Comparison of ENCODE assay signal across 19 cellular contexts in genomic region chr11:24588075-24588474, GRCh38.
DNase-seq lines count a peak whose midpoint lies in the region; ATAC-seq, FAIRE-seq and TF ChIP-seq lines count a peak whose summit lies in the region.
"Had no signal": no experiment of that assay in that cellular context is flagged by ENCODE, and none has a peak within 500 bp of the region (broad histone marks: within the 10 kb centered on the region; RNA-seq: fewer than 3 reads in every experiment).

No MANE protein-coding gene starts in this region.

- H3K4me1 ChIP-seq in mammary epithelial cell (ENCODE audit: insufficient read depth, low read length) (no peaks in the 10 kb centered on the region), keratinocyte (ENCODE audit: control insufficient read depth, extremely low read depth, insufficient read depth, low read length) (peaks cover 6% of the 10 kb centered on the region), hepatocyte (ENCODE audit: insufficient read depth) (peaks cover 3% of the 10 kb centered on the region)
- H3K4me1 ChIP-seq: adrenal gland, lower lobe of right lung, prostate gland had no signal

- H3K4me1 Mint-ChIP-seq in activated T-cell treated with anti-CD3 and anti-CD28 coated beads, Interleukin-2, amount 50 U/mL, for 72 hours (ENCODE audit: low read depth), result no peaks in the 10 kb centered on the region
- H3K4me1 Mint-ChIP-seq: activated T-helper 17 cell treated with anti-CD3 and anti-CD28 coated beads, Interleukin-2, amount 50 U/mL, for 72 hours; stimulated activated naive CD8-positive, alpha-beta T cell treated with anti-CD3 and anti-CD28 coated beads, Interleukin-15, amount 100 ng/mL, for 72 hours had no signal

- H3K9me3 ChIP-seq in mammary epithelial cell (replicated peaks; ENCODE audit: insufficient read depth, low read length) (no peaks in the 10 kb centered on the region), keratinocyte (ENCODE audit: control insufficient read depth, low read depth, low read length) (no peaks in the 10 kb centered on the region), hepatocyte (ENCODE audit: low read depth) (no peaks in the 10 kb centered on the region)
- H3K9me3 ChIP-seq: adrenal gland, lower lobe of right lung, prostate gland had no signal

- no peak for FAIRE-seq in keratinocyte (lab: Jason Lieb, UNC)

- CTCF ChIA-PET in mammary epithelial cell (lab: Charles Lee; ENCODE audit: low non-redundant PET), result no interaction called here

- no peak overlapping the region for H3K4me2 ChIP-seq in mammary epithelial cell (ENCODE audit: insufficient read depth, low read depth, low read length)
- H3K4me2 ChIP-seq in keratinocyte (ENCODE audit: control insufficient read depth, extremely low read depth, insufficient read depth, low read depth, low read length), result peak overlapping the region; percentile 32
- no peak overlapping the region for H3K4me2 ChIP-seq in hepatocyte

- H3K9ac ChIP-seq in mammary epithelial cell (ENCODE audit: insufficient read depth, low read length) (no peak overlapping the region), keratinocyte (ENCODE audit: control insufficient read depth, extremely low read depth, insufficient read depth, low read length) (no peak overlapping the region)

- no peak for TF ChIP-seq CTCF in mammary epithelial cell (conservative IDR thresholded peaks at IDR 0.05 in 1 of 2, IDR thresholded peaks at IDR 0.05 in 1 of 2; ENCODE audit: extremely low read depth in 1 of 2, insufficient read depth in 1 of 2, low read depth in 1 of 2, low read length in 2 of 2)
- TF ChIP-seq CTCF in keratinocyte (optimal IDR thresholded peaks at IDR 0.05 in 1 of 3, IDR thresholded peaks at IDR 0.05 in 1 of 3, conservative IDR thresholded peaks at IDR 0.05 in 1 of 3; ENCODE audit: extremely low read depth in 1 of 3, insufficient read depth in 2 of 3, low read length in 3 of 3), result no peak
- no peak for TF ChIP-seq CTCF in hepatocyte (IDR thresholded peaks at IDR 0.05; ENCODE audit: poor library complexity)

- no peak overlapping the region for H3K27ac Mint-ChIP-seq in activated T-cell treated with anti-CD3 and anti-CD28 coated beads, Interleukin-2, amount 50 U/mL, for 72 hours
- H3K27ac Mint-ChIP-seq: activated CD8-positive, alpha-beta T cell treated with anti-CD3 and anti-CD28 coated beads for 36 hours; activated T-helper 17 cell treated with anti-CD3 and anti-CD28 coated beads, Interleukin-2, amount 50 U/mL, for 72 hours; natural killer cell treated with Interleukin-12 subunit alpha and Interleukin-12 subunit beta and Interleukin-15 and Interleukin-18, amount 100 ng/mL, for 72 hours; stimulated activated naive CD8-positive, alpha-beta T cell treated with anti-CD3 and anti-CD28 coated beads, Interleukin-15, amount 100 ng/mL, for 72 hours had no signal

- no peaks in the 10 kb centered on the region for H3K36me3 Mint-ChIP-seq in activated T-cell treated with anti-CD3 and anti-CD28 coated beads, Interleukin-2, amount 50 U/mL, for 72 hours (ENCODE audit: insufficient read depth in 2 of 2)
- H3K36me3 Mint-ChIP-seq: natural killer cell treated with Interleukin-12 subunit alpha and Interleukin-12 subunit beta and Interleukin-15 and Interleukin-18, amount 100 ng/mL, for 72 hours had no signal

- intact Hi-C loops in mammary epithelial cell (cut with micrococcal nuclease), result no loop called here

- H3K79me2 ChIP-seq in mammary epithelial cell (ENCODE audit: insufficient read depth, low read length) (no peaks in the 10 kb centered on the region), keratinocyte (ENCODE audit: control insufficient read depth, insufficient read depth, low read length) (no peaks in the 10 kb centered on the region), hepatocyte (no peaks in the 10 kb centered on the region)

- H4K20me1 ChIP-seq in mammary epithelial cell (ENCODE audit: insufficient read depth, low read length), result no peaks in the 10 kb centered on the region
- H4K20me1 ChIP-seq in keratinocyte (ENCODE audit: control insufficient read depth, extremely low read depth, insufficient read depth, low read length), result no peaks in the 10 kb centered on the region
- H4K20me1 ChIP-seq in hepatocyte (ENCODE audit: insufficient read depth, poor library complexity, severe bottlenecking), result no peaks in the 10 kb centered on the region

- no peaks in the 10 kb centered on the region for H3K36me3 ChIP-seq in mammary epithelial cell (ENCODE audit: insufficient read depth, low read length)
- H3K36me3 ChIP-seq in keratinocyte (ENCODE audit: control insufficient read depth in 2 of 2, extremely low read depth in 1 of 2, insufficient read depth in 2 of 2, low read length in 2 of 2), result no peaks in the 10 kb centered on the region
- no peaks in the 10 kb centered on the region for H3K36me3 ChIP-seq in hepatocyte (replicated peaks; ENCODE audit: insufficient read depth, low read depth)
- H3K36me3 ChIP-seq: adrenal gland, lower lobe of right lung, prostate gland had no signal

- no peak overlapping the region for H3K27ac ChIP-seq in mammary epithelial cell (ENCODE audit: insufficient read depth, low read depth, low read length)
- no peak overlapping the region for H3K27ac ChIP-seq in keratinocyte (ENCODE audit: control insufficient read depth, insufficient read depth, low read length)
- H3K27ac ChIP-seq in hepatocyte, result no peak overlapping the region
- H3K27ac ChIP-seq: adrenal gland, lower lobe of right lung, prostate gland had no signal

- dilution Hi-C loops in mammary epithelial cell (cut with HindIII; ENCODE audit: low sequenced_read_pairs), result no loop called here
- dilution Hi-C loops in keratinocyte (cut with MboI; ENCODE audit: extremely low pct_ligation_motif_present, low sequenced_read_pairs), result no loop called here

- H2AFZ ChIP-seq in mammary epithelial cell (ENCODE audit: low read depth, low read length) (no peak overlapping the region), keratinocyte (ENCODE audit: control insufficient read depth, low read length) (no peak overlapping the region), hepatocyte (no peak overlapping the region)

- DNase-seq in Caki2 (ENCODE audit: low read depth) (peak; percentile 70), NCI-H226 (peak; percentile 45), mammary epithelial cell (peak; percentile 22), keratinocyte (ENCODE audit: low read depth, low spot score) (no peak), hepatocyte (ENCODE audit: low spot score) (no peak), NCI-H2081 treated with DMSO at 0.1 percent for 48 hours (lab: John Stamatoyannopoulos, UW) (no peak)
- DNase-seq in activated T-cell treated with anti-CD3 and anti-CD28 coated beads, Interleukin-2, amount 50 U/mL, for 72 hours, result no peak
- DNase-seq: activated CD8-positive, alpha-beta T cell treated with anti-CD3 and anti-CD28 coated beads for 36 hours; adrenal gland; GF-D8; lower lobe of right lung; NCI-H187 treated with DMSO at 0.1 percent for 48 hours; NCI-H524 treated with DMSO at 0.1 percent for 48 hours; stimulated activated CD4-positive, alpha-beta T cell treated with anti-CD3 and anti-CD28 coated beads, Interleukin-15, amount 100 ng/mL, for 24 hours; stimulated activated naive CD8-positive, alpha-beta T cell treated with anti-CD3 and anti-CD28 coated beads, Interleukin-15, amount 100 ng/mL, for 72 hours had no signal

- H3K27me3 ChIP-seq in mammary epithelial cell (ENCODE audit: insufficient read depth, low read length) (no peaks in the 10 kb centered on the region), keratinocyte (ENCODE audit: control insufficient read depth, extremely low read depth, insufficient read depth, low read length) (no peaks in the 10 kb centered on the region), hepatocyte (no peaks in the 10 kb centered on the region)
- H3K27me3 ChIP-seq: adrenal gland had no signal

- no peaks in the 10 kb centered on the region for H3K9me1 ChIP-seq in keratinocyte (ENCODE audit: control insufficient read depth, extremely low read depth, insufficient read depth, low read length)

- no peaks in the 10 kb centered on the region for H3K9me2 ChIP-seq in hepatocyte (replicated peaks; ENCODE audit: insufficient read depth)

- H3K9me3 Mint-ChIP-seq in activated T-cell treated with anti-CD3 and anti-CD28 coated beads, Interleukin-2, amount 50 U/mL, for 72 hours, result peaks cover 0 to 2% of the 10 kb centered on the region in 2 donors
- H3K9me3 Mint-ChIP-seq: natural killer cell treated with Interleukin-12 subunit alpha and Interleukin-12 subunit beta and Interleukin-15 and Interleukin-18, amount 100 ng/mL, for 72 hours had no signal

- no peak overlapping the region for H3K4me3 Mint-ChIP-seq in activated T-cell treated with anti-CD3 and anti-CD28 coated beads, Interleukin-2, amount 50 U/mL, for 72 hours
- H3K4me3 Mint-ChIP-seq: activated CD8-positive, alpha-beta T cell treated with anti-CD3 and anti-CD28 coated beads for 36 hours; activated T-helper 17 cell treated with anti-CD3 and anti-CD28 coated beads, Interleukin-2, amount 50 U/mL, for 72 hours; natural killer cell treated with Interleukin-12 subunit alpha and Interleukin-12 subunit beta and Interleukin-15 and Interleukin-18, amount 100 ng/mL, for 72 hours; stimulated activated naive CD8-positive, alpha-beta T cell treated with anti-CD3 and anti-CD28 coated beads, Interleukin-15, amount 100 ng/mL, for 72 hours had no signal

- no peak for ATAC-seq in activated T-cell treated with anti-CD3 and anti-CD28 coated beads, Interleukin-2, amount 50 U/mL, for 72 hours (replicated peaks in 1 of 2)
- no peak for ATAC-seq in GM18867 (IDR thresholded peaks at IDR 0.05; ENCODE audit: unreplicated experiment)
- ATAC-seq: activated CD8-positive, alpha-beta T cell treated with anti-CD3 and anti-CD28 coated beads for 36 hours; activated T-helper 17 cell treated with anti-CD3 and anti-CD28 coated beads, Interleukin-2, amount 50 U/mL, for 72 hours; lower lobe of right lung; natural killer cell treated with Interleukin-12 subunit alpha and Interleukin-12 subunit beta and Interleukin-15 and Interleukin-18, amount 100 ng/mL, for 72 hours; stimulated activated naive CD8-positive, alpha-beta T cell treated with anti-CD3 and anti-CD28 coated beads, Interleukin-15, amount 100 ng/mL, for 72 hours had no signal

- no TSS peak for BruUV-seq in mammary epithelial cell (replicated peaks; lab: Mats Ljungman, UMichigan)

- H3K4me3 ChIP-seq in mammary epithelial cell (replicated peaks in 1 of 3; ENCODE audit: insufficient read depth in 1 of 3, low read depth in 2 of 3, low read length in 3 of 3), result no peak overlapping the region
- H3K4me3 ChIP-seq in keratinocyte (ENCODE audit: control insufficient read depth in 2 of 3, extremely low read depth in 1 of 3, insufficient read depth in 2 of 3, low read depth in 1 of 3, low read length in 3 of 3), result no peak overlapping the region
- no peak overlapping the region for H3K4me3 ChIP-seq in hepatocyte
- H3K4me3 ChIP-seq: adrenal gland, lower lobe of right lung, prostate gland had no signal

- 59% methylated on average over 3 of the region's 3 CpGs for WGBS in mammary epithelial cell (ENCODE audit: low coverage, missing lambda C conversion rate)
- WGBS in hepatocyte (ENCODE audit: low lambda C conversion rate, missing lambda C conversion rate), result 81% methylated on average over 3 of the region's 3 CpGs

- in situ Hi-C loops in Caki2 (cut with HindIII; ENCODE audit: low pct_unique_long_range_greater_than_20kb, low sequenced_read_pairs), result no loop called here
- in situ Hi-C loops in mammary epithelial cell (cut with MboI; ENCODE audit: low sequenced_read_pairs in 2 of 2), result no loop called here

- H3K27me3 Mint-ChIP-seq in activated T-cell treated with anti-CD3 and anti-CD28 coated beads, Interleukin-2, amount 50 U/mL, for 72 hours (ENCODE audit: low read depth), result no peaks in the 10 kb centered on the region
- H3K27me3 Mint-ChIP-seq: activated CD8-positive, alpha-beta T cell treated with anti-CD3 and anti-CD28 coated beads for 36 hours; activated T-helper 17 cell treated with anti-CD3 and anti-CD28 coated beads, Interleukin-2, amount 50 U/mL, for 72 hours; natural killer cell treated with Interleukin-12 subunit alpha and Interleukin-12 subunit beta and Interleukin-15 and Interleukin-18, amount 100 ng/mL, for 72 hours; stimulated activated naive CD8-positive, alpha-beta T cell treated with anti-CD3 and anti-CD28 coated beads, Interleukin-15, amount 100 ng/mL, for 72 hours had no signal

Comparison
In these comparisons a context has a peak if more than half of its experiments do, and no peak if none do; other contexts are left out.
1. DNase-seq: peak in Caki2 (single experiment), NCI-H226 (single experiment) and mammary epithelial cell (single experiment); none in keratinocyte (single experiment), hepatocyte (single experiment), activated T-cell treated with anti-CD3 and anti-CD28 coated beads, Interleukin-2, amount 50 U/mL, for 72 hours (0 of 2) and NCI-H2081 treated with DMSO at 0.1 percent for 48 hours (single experiment).